ENCODE assay signal across 21 cellular contexts in genomic region chr21:17002628-17003027, GRCh38.
DNase-seq lines count a peak whose midpoint lies in the region; ATAC-seq and TF ChIP-seq lines count a peak whose summit lies in the region.
"Had no signal": no experiment of that assay in that cellular context is flagged by ENCODE, and none has a peak within 500 bp of the region (broad histone marks: within the 10 kb centered on the region; RNA-seq: fewer than 3 reads in every experiment).

No MANE protein-coding gene starts in this region.

- DNase-seq in astrocyte of the spinal cord (ENCODE audit: low read depth, low spot score) (peak; percentile 31), mesendoderm (peak; percentile 13), uterus (no peak), heart left ventricle (no peak), DMS53 treated with DMSO at 0.1 percent for 48 hours (lab: John Stamatoyannopoulos, UW; ENCODE audit: unreplicated experiment) (no peak)
- DNase-seq: activated CD8-positive, alpha-beta memory T cell treated with anti-CD3 and anti-CD28 coated beads, Interleukin-2, amount 10 ng/mL, durations not matched to agents 7 days and 5 days; activated naive CD8-positive, alpha-beta T cell treated with anti-CD3 and anti-CD28 coated beads, Interleukin-2, amount 10 ng/mL, durations not matched to agents 7 days and 5 days; AML-193; dorsolateral prefrontal cortex; erythroblast; NCI-H2081; NK-92 treated with Interleukin-12 subunit alpha and Interleukin-12 subunit beta, amount 100 ng/mL, for 24 hours; sigmoid colon; stimulated activated CD4-positive, alpha-beta T cell treated with anti-CD3 and anti-CD28 coated beads, Interleukin-1b, Interleukin-23, amount 100 ng/mL, for 48 hours; stimulated activated naive CD4-positive, alpha-beta T cell treated with Interleukin-2 at 50 U/mL for 16 hours; T1000; thyroid gland had no signal

- H3K4me3 ChIP-seq in HUES64 (ENCODE audit: low read length) = no peak overlapping the region
- no peak overlapping the region for H3K4me3 ChIP-seq in astrocyte of the spinal cord (ENCODE audit: low read depth, low read length)
- no peak overlapping the region for H3K4me3 ChIP-seq in mesendoderm (ENCODE audit: low read length)
- no peak overlapping the region for H3K4me3 ChIP-seq in uterus
- no peak overlapping the region for H3K4me3 ChIP-seq in heart left ventricle
- H3K4me3 ChIP-seq: cardiac muscle cell, dorsolateral prefrontal cortex, sigmoid colon, thyroid gland had no signal

- H3K36me3 ChIP-seq in HUES64 (ENCODE audit: insufficient read depth, low read length) (no peaks in the 10 kb centered on the region), mesendoderm (ENCODE audit: control insufficient read depth, insufficient read depth, low read length) (no peaks in the 10 kb centered on the region), uterus (no peaks in the 10 kb centered on the region), heart left ventricle (no peaks in the 10 kb centered on the region)
- H3K36me3 ChIP-seq: cardiac muscle cell, sigmoid colon, thyroid gland had no signal

- no peak overlapping the region for H2AK5ac ChIP-seq in mesendoderm (ENCODE audit: low read length)

- no peak overlapping the region for H3K4ac ChIP-seq in mesendoderm (ENCODE audit: low read depth, low read length)

- no peak overlapping the region for H3K56ac ChIP-seq in mesendoderm (ENCODE audit: low read length)

- ATAC-seq in HG03354 (IDR thresholded peaks at IDR 0.05; ENCODE audit: poor library complexity, severe bottlenecking, unreplicated experiment) (no peak), heart left ventricle (no peak)
- ATAC-seq: activated CD8-positive, alpha-beta memory T cell treated with anti-CD3 and anti-CD28 coated beads, Interleukin-2, amount 10 ng/mL, durations not matched to agents 7 days and 5 days; activated T-helper 17 cell treated with anti-CD3 and anti-CD28 coated beads, Interleukin-2, amount 50 U/mL, for 72 hours had no signal

- in situ Hi-C loops in astrocyte of the spinal cord (cut with HindIII; ENCODE audit: low sequenced_read_pairs) = no loop called here

- peak overlapping the region; percentile 39; the same call in 1 of the 2 replicates for H3K9ac ChIP-seq in HUES64 (ENCODE audit: low read depth, low read length)
- H3K9ac ChIP-seq in mesendoderm (ENCODE audit: low read length) = no peak overlapping the region

- H3K79me1 ChIP-seq in mesendoderm (ENCODE audit: low read length) = no peaks in the 10 kb centered on the region

- H2BK5ac ChIP-seq in mesendoderm (ENCODE audit: low read length) = no peak overlapping the region

- no peak overlapping the region for H3K23ac ChIP-seq in mesendoderm (ENCODE audit: low read length)

- intact Hi-C loops in uterus (cut with DNase I; ENCODE audit: low total_unique reads) = no loop called here
- intact Hi-C loops in heart left ventricle (cut with DNase I) = no loop called here

- H3K4me1 ChIP-seq in HUES64 (ENCODE audit: insufficient read depth, low read length) = peaks cover 29% of the 10 kb centered on the region
- no peaks in the 10 kb centered on the region for H3K4me1 ChIP-seq in mesendoderm (ENCODE audit: control insufficient read depth, low read depth, low read length)
- H3K4me1 ChIP-seq in uterus = no peaks in the 10 kb centered on the region
- H3K4me1 ChIP-seq in heart left ventricle = no peaks in the 10 kb centered on the region

- 0 out of 2 replicates have a peak, but pooled peaks cover 2% of the 10 kb centered on the region for H3K9me3 ChIP-seq in HUES64 (ENCODE audit: insufficient read depth, low read depth, low read length)
- H3K9me3 ChIP-seq in uterus = no peaks in the 10 kb centered on the region
- H3K9me3 ChIP-seq in heart left ventricle = peaks cover 0 to 4% (median 0%) of the 10 kb centered on the region in 12 donors
- H3K9me3 ChIP-seq: thyroid gland had no signal

- H2BK15ac ChIP-seq in mesendoderm (replicated peaks; ENCODE audit: low read depth) = peak overlapping the region; percentile 92

- no peaks in the 10 kb centered on the region for H3K79me2 ChIP-seq in mesendoderm (ENCODE audit: control insufficient read depth, insufficient read depth, low read length)

- H3K18ac ChIP-seq in mesendoderm (ENCODE audit: low read length) = peak overlapping the region; percentile 28

- TF ChIP-seq POLR2A in uterus (IDR thresholded peaks at IDR 0.05) = no peak
- no peak for TF ChIP-seq POLR2A in heart left ventricle (IDR thresholded peaks at IDR 0.05)

- no peak overlapping the region for H2BK120ac ChIP-seq in mesendoderm (ENCODE audit: low read depth, low read length)

- H3K27ac ChIP-seq in HUES64 (ENCODE audit: low read depth, low read length) (peak overlapping the region; percentile 74), mesendoderm (ENCODE audit: low read depth, low read length) (peak overlapping the region; percentile 5), uterus (peak overlapping the region; percentile 39 to 51), heart left ventricle (no peak overlapping the region)
- H3K27ac ChIP-seq: cardiac muscle cell, sigmoid colon, thyroid gland had no signal

- H3K27me3 ChIP-seq in HUES64 (ENCODE audit: insufficient read depth, low read length) (no peaks in the 10 kb centered on the region), mesendoderm (ENCODE audit: insufficient read depth, low read length, poor library complexity) (no peaks in the 10 kb centered on the region), uterus (no peaks in the 10 kb centered on the region), heart left ventricle (no peaks in the 10 kb centered on the region)
- H3K27me3 ChIP-seq: cardiac muscle cell, dorsolateral prefrontal cortex, sigmoid colon, thyroid gland had no signal

- no peak overlapping the region for H3K4me2 ChIP-seq in mesendoderm (ENCODE audit: low read length)

- TF ChIP-seq CTCF in astrocyte of the spinal cord (IDR thresholded peaks at IDR 0.05; ENCODE audit: low read depth, low read length) = no peak
- no peak for TF ChIP-seq CTCF in uterus (IDR thresholded peaks at IDR 0.05)
- no peak for TF ChIP-seq CTCF in heart left ventricle (IDR thresholded peaks at IDR 0.05)

- no peak overlapping the region for H4K8ac ChIP-seq in mesendoderm (ENCODE audit: low read depth, low read length)

- 100% methylated on average over 1 of the region's 1 CpG for WGBS in HUES64
- WGBS in mesendoderm (ENCODE audit: extremely low coverage, insufficient coverage, low lambda C conversion rate) = no CpG with 5 or more reads among the region's 1 CpG
- WGBS in heart left ventricle, 4 donors = 35 to 57% (median 44%) methylated on average over 1 of the region's 1 CpG

- H4K5ac ChIP-seq in mesendoderm (ENCODE audit: low read length) = no peak overlapping the region

Comparison
In these comparisons a context has a peak if more than half of its experiments do, and no peak if none do; other contexts are left out.
1. H3K27ac ChIP-seq: peak in HUES64 (single experiment), mesendoderm (single experiment) and uterus (2 of 2); none in heart left ventricle (0 of 12).
2. DNase-seq: peak in astrocyte of the spinal cord (single experiment) and mesendoderm (single experiment); none in uterus (0 of 2), heart left ventricle (0 of 5) and DMS53 treated with DMSO at 0.1 percent for 48 hours (single experiment).